2 cellular contexts compared by ENCODE assay signal in genomic region chr4:77820836-77821561, GRCh38.
A peak's percentile ranks its signal among the peaks of the same experiment; 100 is the strongest.
TF ChIP-seq lines count a peak whose summit lies in the region.

No MANE protein-coding gene starts in this region.

TF ChIP-seq in GM12878, 131 proteins besides CTCF, POLR2A, EP300 and RAD21 (continued from another document):
- 0 out of 2 replicates have a peak, but pooled peaks have one; percentile 6 for TF ChIP-seq ATF2 (IDR thresholded peaks at IDR 0.05; ENCODE audit: low read length)

TF ChIP-seq in liver, 16 proteins besides CTCF, POLR2A, EP300 and RAD21 (continued from another document):
- TF ChIP-seq RXRA (IDR thresholded peaks at IDR 0.05) (peak in 1 of 2 donors; percentile 2), GABPA (IDR thresholded peaks at IDR 0.05 in 1 of 2, conservative IDR thresholded peaks at IDR 0.05 in 1 of 2) (no peak), HNF4A (conservative IDR thresholded peaks at IDR 0.05) (peak; percentile 52 to 61), REST (IDR thresholded peaks at IDR 0.05) (peak; percentile 13), HNF4G (IDR thresholded peaks at IDR 0.05) (peak; percentile 20), NR2F2 (IDR thresholded peaks at IDR 0.05) (no peak)
